Comparison of ENCODE assay signal across 11 cellular contexts in genomic region chr4:140569307-140569638, GRCh38. TPM values are rescaled to one million over a fixed set of nuclear protein-coding genes. Genes with fewer than 3 reads are reported as not detected.
DNase-seq lines count a peak whose midpoint lies in the region; ATAC-seq and TF ChIP-seq lines count a peak whose summit lies in the region.
"Had no signal": no experiment of that assay in that cellular context is flagged by ENCODE, and none has a peak within 500 bp of the region (broad histone marks: within the 10 kb centered on the region; RNA-seq: fewer than 3 reads in every experiment).

No MANE protein-coding gene starts in this region.

- H2BK20ac ChIP-seq in H9 (ENCODE audit: low read depth, low read length, poor library complexity, severe bottlenecking), result no peak overlapping the region

- no peak for ATAC-seq in GM18511 (IDR thresholded peaks at IDR 0.05; ENCODE audit: unreplicated experiment)

- no peaks in the 10 kb centered on the region for H3K36me3 ChIP-seq in ascending aorta
- no peaks in the 10 kb centered on the region for H3K36me3 ChIP-seq in kidney epithelial cell (ENCODE audit: control insufficient read depth, insufficient read depth, low read length)
- no peaks in the 10 kb centered on the region for H3K36me3 ChIP-seq in skeletal muscle tissue (ENCODE audit: control insufficient read depth in 3 of 3, insufficient read depth in 3 of 3, low read length in 3 of 3)

- H3T11ph ChIP-seq in H9 (ENCODE audit: low read length), result no peak overlapping the region

- no peak overlapping the region for H2BK12ac ChIP-seq in H9 (ENCODE audit: insufficient read length, low read depth, low read length)

- H3K23ac ChIP-seq in H9 (ENCODE audit: insufficient read length, low read depth, low read length), result no peak overlapping the region

- no peaks in the 10 kb centered on the region for H3K27me3 Mint-ChIP-seq in H9 (ENCODE audit: low read depth)

- no CpG with 5 or more reads among the region's 7 CpGs for WGBS in H9 (ENCODE audit: extremely low coverage, insufficient read length, low lambda C conversion rate)

- H3K36me3 Mint-ChIP-seq in H9 (ENCODE audit: insufficient read depth in 1 of 3, low read depth in 3 of 3), result peaks cover 0 to 2% (median 0%) of the 10 kb centered on the region in 3 experiments; a peak in 1 of 7 replicates

- no peaks in the 10 kb centered on the region for H3K4me1 ChIP-seq in H9 (ENCODE audit: insufficient read depth, low read length)
- H3K4me1 ChIP-seq in ascending aorta, result peaks cover 0 to 6% of the 10 kb centered on the region in 2 donors
- peaks cover 15 to 18% (median 15%) of the 10 kb centered on the region in 3 donors for H3K4me1 ChIP-seq in skeletal muscle tissue (ENCODE audit: control insufficient read depth in 3 of 3, insufficient read depth in 3 of 3, low read length in 3 of 3)

- H3K4me1 Mint-ChIP-seq in H9, result peaks cover 13 to 16% of the 10 kb centered on the region in 2 experiments

- H3K9ac ChIP-seq in H9 (ENCODE audit: extremely low read depth, insufficient read length, low read length) (no peak overlapping the region), skeletal muscle tissue (ENCODE audit: low read depth in 1 of 3, low read length in 3 of 3) (peak overlapping the region in 1 of 3 donors; percentile 47)

- peaks cover 4 to 8% of the 10 kb centered on the region in 2 experiments; a peak in 3 of 5 replicates for H3K9me3 Mint-ChIP-seq in H9

- no peak overlapping the region for H3K56ac ChIP-seq in H9 (ENCODE audit: insufficient read length, low read depth, low read length)

- H3K4me3 Mint-ChIP-seq in H9, result peak overlapping the region; percentile 64 to 84

- no peaks in the 10 kb centered on the region for H3K79me2 ChIP-seq in H9 (ENCODE audit: insufficient read depth, low read length)

- DNase-seq in H9 (no peak), ascending aorta (ENCODE audit: low spot score in 2 of 2) (no peak), kidney epithelial cell (ENCODE audit: low read depth) (no peak), COLO829 (ENCODE audit: low spot score) (no peak), DMS53 (lab: John Stamatoyannopoulos, UW) (no peak), NAMALWA (ENCODE audit: low spot score) (no peak)
- DNase-seq: NCI-H446 treated with DMSO at 0.1 percent for 48 hours had no signal

- TF ChIP-seq CTCF in H9 (conservative IDR thresholded peaks at IDR 0.05) (no peak), ascending aorta (IDR thresholded peaks at IDR 0.05) (no peak), kidney epithelial cell (IDR thresholded peaks at IDR 0.05; ENCODE audit: insufficient read depth, low read length, poor library complexity, severe bottlenecking) (no peak)

- H3K4me3 ChIP-seq in ascending aorta, result peak overlapping the region; percentile 67 to 68
- H3K4me3 ChIP-seq in kidney epithelial cell (ENCODE audit: low read depth, low read length), result peak overlapping the region; percentile 41
- H3K4me3 ChIP-seq in skeletal muscle tissue (ENCODE audit: low read length in 3 of 3), result peak overlapping the region; percentile 27 to 64 (median 62)

- H3K4ac ChIP-seq in H9 (ENCODE audit: low read depth, low read length), result no peak overlapping the region

- peak overlapping the region; percentile 80 for H3K4me2 ChIP-seq in H9 (ENCODE audit: insufficient read depth, insufficient read length, low read length)

- H3K79me1 ChIP-seq in H9 (ENCODE audit: insufficient read depth, low read depth, low read length, poor library complexity, severe bottlenecking), result no peaks in the 10 kb centered on the region

- no peak overlapping the region for H2BK120ac ChIP-seq in H9 (ENCODE audit: low read depth, low read length, poor library complexity, severe bottlenecking)

- H4K20me1 ChIP-seq in H9 (ENCODE audit: control insufficient read depth, insufficient read depth, insufficient read length), result no peaks in the 10 kb centered on the region

- peak overlapping the region; percentile 15 for H2AFZ ChIP-seq in H9 (ENCODE audit: low read length)

- H3K18ac ChIP-seq in H9 (ENCODE audit: insufficient read length, low read depth, low read length), result no peak overlapping the region

- H2AK5ac ChIP-seq in H9 (ENCODE audit: insufficient read length, low read length), result no peak overlapping the region

- H3K14ac ChIP-seq in H9 (ENCODE audit: insufficient read depth, low read length), result no peak overlapping the region

- H3K27ac Mint-ChIP-seq in H9, result no peak overlapping the region

- H2BK5ac ChIP-seq in H9 (ENCODE audit: insufficient read length, low read length), result no peak overlapping the region

- H2BK15ac ChIP-seq in H9 (ENCODE audit: low read depth, low read length), result no peak overlapping the region

- H3K9me3 ChIP-seq in H9 (ENCODE audit: control insufficient read depth, low read depth, low read length), result no peaks in the 10 kb centered on the region
- no peaks in the 10 kb centered on the region for H3K9me3 ChIP-seq in ascending aorta
- peaks cover 5 to 6% (median 5%) of the 10 kb centered on the region in 3 donors for H3K9me3 ChIP-seq in skeletal muscle tissue (ENCODE audit: control insufficient read depth in 3 of 3, low read length in 3 of 3)

- no peak overlapping the region for H4K8ac ChIP-seq in H9 (replicated peaks; ENCODE audit: insufficient read length, low read depth, low read length)

- H3K23me2 ChIP-seq in H9 (ENCODE audit: insufficient read length, low read depth, low read length, poor library complexity, severe bottlenecking), result peaks cover 10% of the 10 kb centered on the region

- intact Hi-C loops in ascending aorta (cut with DNase I), result no loop called here

- H4K91ac ChIP-seq in H9 (ENCODE audit: insufficient read length, low read depth, low read length), result no peak overlapping the region

- H3K27ac ChIP-seq in H9 (ENCODE audit: insufficient read length, low read depth, low read length) (no peak overlapping the region), ascending aorta (no peak overlapping the region), skeletal muscle tissue (ENCODE audit: low read depth, low read length) (no peak overlapping the region)
- H3K27ac ChIP-seq: VCaP had no signal

- H3K27me3 ChIP-seq in H9 (ENCODE audit: insufficient read depth, low read length) (peaks cover 30% of the 10 kb centered on the region), ascending aorta (peaks cover 9% of the 10 kb centered on the region), kidney epithelial cell (ENCODE audit: control insufficient read depth, insufficient read depth, low read length) (peaks cover 23% of the 10 kb centered on the region), skeletal muscle tissue (ENCODE audit: control insufficient read depth in 3 of 3, insufficient read depth in 3 of 3, low read length in 3 of 3) (peaks cover 30 to 65% (median 49%) of the 10 kb centered on the region in 3 donors)

- H4K5ac ChIP-seq in H9 (ENCODE audit: insufficient read length, low read depth, low read length), result no peak overlapping the region

RNA-seq across cellular contexts. Expression of gene UCP1, which starts 0.5 kb away (rescaled TPM):
- total RNA-seq in H9 (2021), result not detected in 2 replicates
- not detected for total RNA-seq in ascending aorta
- total RNA-seq in kidney epithelial cell, result 0.58 TPM in 1 of 2 replicates, not detected in the other
- total RNA-seq in skeletal muscle tissue, result 1.0 TPM
- total RNA-seq: mononuclear cell had no signal

RNA-seq across cellular contexts. Expression of gene ELMOD2, which starts 45.3 kb away (rescaled TPM):
- total RNA-seq in H9 (2021), result 26.3 and 28.0 TPM in 2 replicates
- total RNA-seq in ascending aorta, result 3.9 TPM
- total RNA-seq in kidney epithelial cell, result 21.4 and 60.5 TPM in 2 replicates
- total RNA-seq in skeletal muscle tissue, result 22.4 TPM
